In the genomic region with DNA sequence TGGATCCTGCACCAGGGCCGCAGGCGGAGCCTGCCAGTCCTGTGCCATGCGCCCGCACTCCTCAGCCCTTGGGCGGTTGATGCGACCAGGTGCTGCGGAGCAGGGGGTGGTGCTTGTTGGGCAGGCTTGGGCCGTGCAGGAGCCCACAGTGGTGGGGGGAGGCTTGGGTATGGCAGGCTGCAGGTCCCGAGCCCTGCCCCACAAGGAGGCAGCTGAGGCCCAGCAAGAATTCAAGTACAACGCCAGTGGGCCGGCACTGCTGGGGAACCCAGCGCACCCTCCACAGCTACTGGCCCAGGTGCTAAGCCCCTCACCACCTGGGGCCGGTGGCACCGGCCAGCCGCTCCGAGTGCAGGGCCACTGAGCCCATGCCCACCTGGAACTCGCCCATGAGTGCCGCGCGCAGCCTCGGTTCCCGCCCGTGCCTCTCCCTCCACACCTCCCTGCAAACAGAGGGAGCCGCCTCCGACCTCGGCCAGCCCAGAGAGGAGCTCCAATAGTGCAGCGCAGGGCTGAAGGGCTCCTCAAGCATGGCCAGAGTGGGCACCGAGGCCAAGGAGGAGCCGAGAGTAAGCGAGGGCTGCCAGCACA, we compare ENCODE assay signal across 22 cellular contexts.
DNase-seq lines count a peak whose midpoint lies in the region; FAIRE-seq and TF ChIP-seq lines count a peak whose summit lies in the region.
"Had no signal": no experiment of that assay in that cellular context is flagged by ENCODE, and none has a peak within 500 bp of the region (broad histone marks: within the 10 kb centered on the region; RNA-seq: fewer than 3 reads in every experiment).

No MANE protein-coding gene starts in this region.

- no peak for TF ChIP-seq CTCF in CD14-positive monocyte (IDR thresholded peaks at IDR 0.05)
- no peak for TF ChIP-seq CTCF in kidney (IDR thresholded peaks at IDR 0.05; ENCODE audit: borderline replicate concordance, extremely low read depth, insufficient read depth)
- no peak for TF ChIP-seq CTCF in transverse colon (IDR thresholded peaks at IDR 0.05)

- no peak overlapping the region for H3K4me3 ChIP-seq in kidney (ENCODE audit: low read length in 2 of 2)
- no peak overlapping the region for H3K4me3 ChIP-seq in transverse colon
- H3K4me3 ChIP-seq: BLaER1 had no signal

- peaks cover 4% of the 10 kb centered on the region for H3K9me3 Mint-ChIP-seq in activated naive CD4-positive, alpha-beta T cell treated with anti-CD3 and anti-CD28 coated beads for 36 hours
- H3K9me3 Mint-ChIP-seq in CD14-positive monocyte = peaks cover 0 to 8% (median 4%) of the 10 kb centered on the region in 7 donors
- H3K9me3 Mint-ChIP-seq: CD4-positive, alpha-beta T cell; CD8-positive, alpha-beta T cell had no signal

- peaks cover 3 to 7% of the 10 kb centered on the region in 2 donors for H3K4me1 ChIP-seq in kidney (ENCODE audit: control insufficient read depth in 1 of 2, insufficient read depth in 1 of 2, low read depth in 1 of 2, low read length in 2 of 2)
- H3K4me1 ChIP-seq in transverse colon = peaks cover 3 to 14% (median 3%) of the 10 kb centered on the region in 4 donors

- CTCF ChIA-PET in activated naive CD4-positive, alpha-beta T cell treated with anti-CD3 and anti-CD28 coated beads for 36 hours (lab: Charles Lee) = interaction anchor here (0.6 to 7.2 kb wide), 5 partner anchors 9 to 542 kb away, joined by 3 to 85 read pairs (median 3); partner anchors contain the start of gene FAM114A1

- H3K9ac ChIP-seq in kidney (ENCODE audit: low read length in 2 of 2) = no peak overlapping the region
- H3K9ac ChIP-seq: BLaER1 had no signal

- WGBS in transverse colon (ENCODE audit: low coverage in 1 of 2), 2 donors = 96% methylated on average over 30 of the region's 30 CpGs; no CpG with 5 or more reads in 1 of the 2 donors

- no peak for TF ChIP-seq POLR2A in transverse colon (IDR thresholded peaks at IDR 0.05)

- no peak for TF ChIP-seq EP300 in transverse colon (IDR thresholded peaks at IDR 0.05; ENCODE audit: low read depth)

- intact Hi-C loops in activated naive CD4-positive, alpha-beta T cell treated with anti-CD3 and anti-CD28 coated beads for 36 hours (cut with micrococcal nuclease) = loop anchor here (5.0 kb wide), 1 partner anchor 1027 kb away; no protein-coding TSS in a partner anchor
- intact Hi-C loops in CD14-positive monocyte (cut with micrococcal nuclease) = loop anchor here in 1 of 2 donors (10.0 kb wide), 1 partner anchor 200 kb away; no protein-coding TSS in a partner anchor
- intact Hi-C loops in kidney (cut with DNase I) = loop anchor here (10.0 kb wide), 1 partner anchor 350 kb away; no protein-coding TSS in a partner anchor
- intact Hi-C loops in transverse colon (cut with DNase I; ENCODE audit: low total_unique reads) = no loop called here

- no peaks in the 10 kb centered on the region for H3K36me3 Mint-ChIP-seq in activated naive CD4-positive, alpha-beta T cell treated with anti-CD3 and anti-CD28 coated beads for 36 hours (ENCODE audit: low read depth)
- no peaks in the 10 kb centered on the region for H3K36me3 Mint-ChIP-seq in CD14-positive monocyte
- H3K36me3 Mint-ChIP-seq: CD8-positive, alpha-beta T cell had no signal

- peaks cover 72% of the 10 kb centered on the region for H3K4me1 Mint-ChIP-seq in activated naive CD4-positive, alpha-beta T cell treated with anti-CD3 and anti-CD28 coated beads for 36 hours (ENCODE audit: low read depth)
- peaks cover 55% of the 10 kb centered on the region for H3K4me1 Mint-ChIP-seq in CD14-positive monocyte

- no peak overlapping the region for H3K27ac Mint-ChIP-seq in activated naive CD4-positive, alpha-beta T cell treated with anti-CD3 and anti-CD28 coated beads for 36 hours
- H3K27ac Mint-ChIP-seq in CD14-positive monocyte = no peak overlapping the region

- H3K27ac ChIP-seq in kidney (ENCODE audit: low read depth in 2 of 2, low read length in 2 of 2) (no peak overlapping the region), transverse colon (no peak overlapping the region)
- H3K27ac ChIP-seq: BLaER1 had no signal

- peak; percentile 5 for DNase-seq in activated naive CD4-positive, alpha-beta T cell treated with anti-CD3 and anti-CD28 coated beads for 36 hours
- DNase-seq in activated naive CD4-positive, alpha-beta T cell treated with Interleukin-2 at 50 U/mL for 16 hours = no peak
- peak; percentile 44 for DNase-seq in CD14-positive monocyte (ENCODE audit: low spot score)
- DNase-seq in kidney = peak; percentile 70
- DNase-seq in transverse colon = no peak
- no peak for DNase-seq in T1000 (lab: John Stamatoyannopoulos, UW)
- DNase-seq: 8988T; ACHN; BE2C; C1 segment of cervical spinal cord; Caco-2; Calu3; CD4-positive, alpha-beta T cell; CD8-positive, alpha-beta T cell; DMS79 treated with DMSO at 0.1 percent for 48 hours; GF-D8 had no signal

- no peaks in the 10 kb centered on the region for H3K27me3 Mint-ChIP-seq in activated naive CD4-positive, alpha-beta T cell treated with anti-CD3 and anti-CD28 coated beads for 36 hours (ENCODE audit: low read depth)
- H3K27me3 Mint-ChIP-seq in CD14-positive monocyte (ENCODE audit: low read depth in 3 of 3) = no peaks in the 10 kb centered on the region
- H3K27me3 Mint-ChIP-seq: CD4-positive, alpha-beta T cell had no signal

- H3K4me3 Mint-ChIP-seq in activated naive CD4-positive, alpha-beta T cell treated with anti-CD3 and anti-CD28 coated beads for 36 hours = no peak overlapping the region
- no peak overlapping the region for H3K4me3 Mint-ChIP-seq in CD14-positive monocyte

- no peaks in the 10 kb centered on the region for H3K27me3 ChIP-seq in transverse colon
- H3K27me3 ChIP-seq: BE2C, BLaER1 had no signal

- H3K9me3 ChIP-seq in kidney (ENCODE audit: control insufficient read depth in 1 of 2, low read length in 2 of 2) = no peaks in the 10 kb centered on the region
- no peaks in the 10 kb centered on the region for H3K9me3 ChIP-seq in transverse colon
- H3K9me3 ChIP-seq: Caco-2 had no signal

- no peaks in the 10 kb centered on the region for H3K36me3 ChIP-seq in kidney (ENCODE audit: control insufficient read depth in 1 of 2, insufficient read depth in 2 of 2, low read length in 2 of 2)
- no peaks in the 10 kb centered on the region for H3K36me3 ChIP-seq in transverse colon
- H3K36me3 ChIP-seq: BE2C, BLaER1 had no signal

- in situ Hi-C loops in transverse colon (cut with MboI; ENCODE audit: low pct_ligation_motif_present in 1 of 4, low pct_unique_long_range_greater_than_20kb in 1 of 4, low sequenced_read_pairs in 3 of 4) = loop anchor here in 2 of 4 donors (10.0 to 25.0 kb wide), 2 partner anchors 263 to 350 kb away; no protein-coding TSS in a partner anchor

- no peak for FAIRE-seq in kidney (lab: Jason Lieb, UNC)
- FAIRE-seq: A204.1, D721Med, G401.6, GM12891, GM19239 had no signal

Comparison
In these comparisons a context has a peak if more than half of its experiments do, and no peak if none do; other contexts are left out.
1. DNase-seq: peak in activated naive CD4-positive, alpha-beta T cell treated with anti-CD3 and anti-CD28 coated beads for 36 hours (single experiment), CD14-positive monocyte (single experiment) and kidney (single experiment); none in activated naive CD4-positive, alpha-beta T cell treated with Interleukin-2 at 50 U/mL for 16 hours (single experiment), transverse colon (single experiment) and T1000 (single experiment).